Comparison of ENCODE assay signal across 11 cellular contexts in the genomic region with DNA sequence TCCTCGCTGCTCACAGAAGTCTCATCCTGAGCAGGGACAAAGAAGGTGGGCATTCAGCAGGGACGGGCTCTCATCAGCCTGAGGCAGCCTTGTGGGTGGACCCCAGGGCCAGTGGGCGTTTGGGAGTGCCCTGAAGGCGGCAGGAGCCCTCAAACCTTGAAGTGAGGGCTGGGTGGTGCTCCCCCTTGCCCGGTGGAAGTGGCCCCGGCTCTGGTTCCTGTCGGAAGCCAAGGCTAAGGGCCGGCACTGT.
DNase-seq lines count a peak whose midpoint lies in the region; ATAC-seq, FAIRE-seq and TF ChIP-seq lines count a peak whose summit lies in the region.
"Had no signal": no experiment of that assay in that cellular context is flagged by ENCODE, and none has a peak within 500 bp of the region (broad histone marks: within the 10 kb centered on the region; RNA-seq: fewer than 3 reads in every experiment).

No MANE protein-coding gene starts in this region.

- no peaks in the 10 kb centered on the region for H3F3A ChIP-seq in PC-3 (ENCODE audit: low read length, unreplicated experiment)
- H3F3A ChIP-seq in neural progenitor cell (ENCODE audit: low read depth): peaks cover 29% of the 10 kb centered on the region

- peaks cover 72% of the 10 kb centered on the region for H3K4me1 Mint-ChIP-seq in neural progenitor cell
- peaks cover 45% of the 10 kb centered on the region for H3K4me1 Mint-ChIP-seq in stimulated activated effector memory CD8-positive, alpha-beta T cell treated with anti-CD3 and anti-CD28 coated beads, Interleukin-12 subunit alpha, Interleukin-12 subunit beta, amount 100 ng/mL, for 72 hours
- peaks cover 42% of the 10 kb centered on the region for H3K4me1 Mint-ChIP-seq in activated T-cell treated with anti-CD3 and anti-CD28 coated beads, Interleukin-2, amount 50 U/mL, for 4 hours (ENCODE audit: low read depth)

- peak overlapping the region; percentile 95 for H3K4me2 ChIP-seq in A549
- H3K4me2 ChIP-seq in PC-3 (ENCODE audit: low read length): peak overlapping the region; percentile 86
- peak overlapping the region; percentile 62 for H3K4me2 ChIP-seq in neural progenitor cell

- H3K9me3 Mint-ChIP-seq in neural progenitor cell: no peaks in the 10 kb centered on the region
- H3K9me3 Mint-ChIP-seq in stimulated activated effector memory CD8-positive, alpha-beta T cell treated with anti-CD3 and anti-CD28 coated beads, Interleukin-12 subunit alpha, Interleukin-12 subunit beta, amount 100 ng/mL, for 72 hours: no peaks in the 10 kb centered on the region
- H3K9me3 Mint-ChIP-seq in activated T-cell treated with anti-CD3 and anti-CD28 coated beads, Interleukin-2, amount 50 U/mL, for 4 hours: no peaks in the 10 kb centered on the region

- H3K4me1 ChIP-seq in A549 (peaks cover 50% of the 10 kb centered on the region), PC-3 (ENCODE audit: insufficient read depth, low read length) (peaks cover 22% of the 10 kb centered on the region), esophagus (ENCODE audit: control insufficient read depth in 2 of 2, insufficient read depth in 2 of 2, low read length in 1 of 2) (peaks cover 9 to 19% of the 10 kb centered on the region in 2 donors), neural progenitor cell (peaks cover 46% of the 10 kb centered on the region)

- H3K36me3 ChIP-seq in PC-3 (ENCODE audit: low read depth, low read length) (no peaks in the 10 kb centered on the region), esophagus (ENCODE audit: control insufficient read depth in 2 of 2, insufficient read depth in 2 of 2, low read length in 1 of 2) (no peaks in the 10 kb centered on the region), neural progenitor cell (no peaks in the 10 kb centered on the region)

- no peaks in the 10 kb centered on the region for H3K9me2 ChIP-seq in PC-3 (replicated peaks; ENCODE audit: low read length)

- H4K20me1 ChIP-seq in PC-3 (ENCODE audit: low read length) (no peaks in the 10 kb centered on the region), neural progenitor cell (ENCODE audit: low read depth) (peaks cover 91% of the 10 kb centered on the region)

- no peak for TF ChIP-seq EP300 in A549 (IDR thresholded peaks at IDR 0.05)

- no peak for TF ChIP-seq POLR2A in A549 (IDR thresholded peaks at IDR 0.05; ENCODE audit: low read length)

- no peaks in the 10 kb centered on the region for H3K27me3 ChIP-seq in PC-3 (ENCODE audit: low read length)
- no peaks in the 10 kb centered on the region for H3K27me3 ChIP-seq in esophagus (ENCODE audit: control insufficient read depth in 1 of 2, insufficient read depth in 2 of 2, low read length in 2 of 2)
- H3K27me3 ChIP-seq in neural progenitor cell: no peaks in the 10 kb centered on the region

- CTCF ChIA-PET in A549 (lab: Yijun Ruan, JAX) (interaction anchor here (0.9 to 1.7 kb wide), 6 partner anchors 9 to 138 kb away, joined by 3 to 5 read pairs (median 4); no protein-coding TSS in a partner anchor), PC-3 (lab: Charles Lee) (no interaction called here)

- H3K4me3 ChIP-seq in A549: peak overlapping the region; percentile 34
- 0 out of 2 replicates have a peak overlapping the region, but pooled peaks have one; percentile 51 for H3K4me3 ChIP-seq in PC-3 (ENCODE audit: low read length)
- no peak overlapping the region for H3K4me3 ChIP-seq in esophagus (ENCODE audit: low read depth in 1 of 2, low read length in 2 of 2)
- no peak overlapping the region for H3K4me3 ChIP-seq in neural progenitor cell

- ATAC-seq in A549: no peak
- ATAC-seq in PC-3: no peak
- no peak for ATAC-seq in stimulated activated effector memory CD8-positive, alpha-beta T cell treated with anti-CD3 and anti-CD28 coated beads, Interleukin-12 subunit alpha, Interleukin-12 subunit beta, amount 100 ng/mL, for 72 hours
- no peak for ATAC-seq in activated T-cell treated with anti-CD3 and anti-CD28 coated beads, Interleukin-2, amount 50 U/mL, for 4 hours

- H3K9me3 ChIP-seq in A549: no peaks in the 10 kb centered on the region
- no peaks in the 10 kb centered on the region for H3K9me3 ChIP-seq in PC-3 (ENCODE audit: low read length)
- no peaks in the 10 kb centered on the region for H3K9me3 ChIP-seq in esophagus (ENCODE audit: control insufficient read depth in 2 of 2, insufficient read depth in 1 of 2, low read depth in 1 of 2, low read length in 1 of 2)
- H3K9me3 ChIP-seq in neural progenitor cell (ENCODE audit: low read depth): no peaks in the 10 kb centered on the region

- H3K27ac ChIP-seq in A549: peak overlapping the region; percentile 97 to 98
- H3K27ac ChIP-seq in PC-3 (ENCODE audit: low read length): peak overlapping the region; percentile 83
- H3K27ac ChIP-seq in esophagus (ENCODE audit: low read depth in 2 of 2, low read length in 1 of 2): peak overlapping the region; percentile 42 to 51
- H3K27ac ChIP-seq in neural progenitor cell: peak overlapping the region; percentile 49

- no peak for DNase-seq in A549 (ENCODE audit: low read depth in 1 of 2, low spot score in 1 of 2)
- DNase-seq in PC-3: no peak
- DNase-seq in neural progenitor cell (ENCODE audit: low spot score): no peak
- DNase-seq in KG1 (lab: John Stamatoyannopoulos, UW): no peak
- DNase-seq in stimulated activated effector memory CD8-positive, alpha-beta T cell treated with anti-CD3 and anti-CD28 coated beads, Interleukin-12 subunit alpha, Interleukin-12 subunit beta, amount 100 ng/mL, for 72 hours (ENCODE audit: low spot score in 2 of 2): no peak
- DNase-seq in activated T-cell treated with anti-CD3 and anti-CD28 coated beads, Interleukin-2, amount 50 U/mL, for 4 hours: no peak
- no peak for DNase-seq in NCI-H1436 (lab: John Stamatoyannopoulos, UW)
- DNase-seq: OCI-M1 had no signal

- TF ChIP-seq CTCF in A549 (IDR thresholded peaks at IDR 0.05): no peak
- no peak for TF ChIP-seq CTCF in PC-3 (conservative IDR thresholded peaks at IDR 0.05; ENCODE audit: low read depth, low read length)
- no peak for TF ChIP-seq CTCF in neural progenitor cell (IDR thresholded peaks at IDR 0.05)

- peaks cover 11% of the 10 kb centered on the region for H3K27me3 Mint-ChIP-seq in neural progenitor cell (ENCODE audit: insufficient read depth, low read depth)
- H3K27me3 Mint-ChIP-seq in activated T-cell treated with anti-CD3 and anti-CD28 coated beads, Interleukin-2, amount 50 U/mL, for 4 hours (ENCODE audit: low read depth): no peaks in the 10 kb centered on the region

- H3K36me3 Mint-ChIP-seq in neural progenitor cell: peaks cover 15% of the 10 kb centered on the region
- H3K36me3 Mint-ChIP-seq in stimulated activated effector memory CD8-positive, alpha-beta T cell treated with anti-CD3 and anti-CD28 coated beads, Interleukin-12 subunit alpha, Interleukin-12 subunit beta, amount 100 ng/mL, for 72 hours: peaks cover 8% of the 10 kb centered on the region
- H3K36me3 Mint-ChIP-seq in activated T-cell treated with anti-CD3 and anti-CD28 coated beads, Interleukin-2, amount 50 U/mL, for 4 hours (ENCODE audit: insufficient read depth): peaks cover 7% of the 10 kb centered on the region

- H3K9ac ChIP-seq in PC-3 (ENCODE audit: low read length): peak overlapping the region; percentile 74
- no peak overlapping the region for H3K9ac ChIP-seq in neural progenitor cell

- WGBS in A549 (ENCODE audit: missing lambda C conversion rate): 20% methylated on average over 1 of the region's 8 CpGs
- WGBS in esophagus, 2 donors: 27 to 32% methylated on average over 8 of the region's 8 CpGs

- FAIRE-seq in A549 (lab: Jason Lieb, UNC): no peak
- FAIRE-seq: colon, GM18507 had no signal

- no peak overlapping the region for H2AFZ ChIP-seq in PC-3 (ENCODE audit: low read length)
- no peak overlapping the region for H2AFZ ChIP-seq in neural progenitor cell (replicated peaks)

- no TSS peak for BruUV-seq in PC-3 (replicated peaks; lab: Mats Ljungman, UMichigan)

- no peak overlapping the region for H3K27ac Mint-ChIP-seq in neural progenitor cell
- H3K27ac Mint-ChIP-seq in stimulated activated effector memory CD8-positive, alpha-beta T cell treated with anti-CD3 and anti-CD28 coated beads, Interleukin-12 subunit alpha, Interleukin-12 subunit beta, amount 100 ng/mL, for 72 hours: no peak overlapping the region

- H3K79me2 ChIP-seq in PC-3 (ENCODE audit: low read length) (peaks cover 25% of the 10 kb centered on the region), neural progenitor cell (ENCODE audit: low read depth) (peaks cover 69% of the 10 kb centered on the region)

- H3K4me3 Mint-ChIP-seq in neural progenitor cell: peak overlapping the region; percentile 55
- no peak overlapping the region for H3K4me3 Mint-ChIP-seq in stimulated activated effector memory CD8-positive, alpha-beta T cell treated with anti-CD3 and anti-CD28 coated beads, Interleukin-12 subunit alpha, Interleukin-12 subunit beta, amount 100 ng/mL, for 72 hours
- no peak overlapping the region for H3K4me3 Mint-ChIP-seq in activated T-cell treated with anti-CD3 and anti-CD28 coated beads, Interleukin-2, amount 50 U/mL, for 4 hours

- TF ChIP-seq RAD21 in A549 (conservative IDR thresholded peaks at IDR 0.05 in 1 of 2, IDR thresholded peaks at IDR 0.05 in 1 of 2): no peak

- intact Hi-C loops in PC-3 (cut with micrococcal nuclease): no loop called here

- POLR2A ChIA-PET in A549 (lab: Yijun Ruan, JAX) (interaction anchor here (1.7 kb wide), 1 partner anchor 9 kb away, joined by 4 read pairs; no protein-coding TSS in a partner anchor), PC-3 (lab: Charles Lee; ENCODE audit: unreplicated experiment) (interaction anchor here (0.6 kb wide), 1 partner anchor 35 kb away, joined by 3 read pairs; no protein-coding TSS in a partner anchor)

Comparison
In these comparisons a context has a peak if more than half of its experiments do, and no peak if none do; other contexts are left out.
1. H3K27ac ChIP-seq: peak in every context shown above with its lines; median percentile 98 in A549; 83 in PC-3; 49 in neural progenitor cell; 46 in esophagus.
2. H3K4me3 ChIP-seq: peak in A549 (single experiment) and PC-3 (single experiment); none in esophagus (0 of 2) and neural progenitor cell (single experiment).
3. Peak in every context shown above with its lines, with median percentiles within 50 percentile points of each other: H3K4me2 ChIP-seq.